ENCODE assay signal across 9 cellular contexts in the genomic region with DNA sequence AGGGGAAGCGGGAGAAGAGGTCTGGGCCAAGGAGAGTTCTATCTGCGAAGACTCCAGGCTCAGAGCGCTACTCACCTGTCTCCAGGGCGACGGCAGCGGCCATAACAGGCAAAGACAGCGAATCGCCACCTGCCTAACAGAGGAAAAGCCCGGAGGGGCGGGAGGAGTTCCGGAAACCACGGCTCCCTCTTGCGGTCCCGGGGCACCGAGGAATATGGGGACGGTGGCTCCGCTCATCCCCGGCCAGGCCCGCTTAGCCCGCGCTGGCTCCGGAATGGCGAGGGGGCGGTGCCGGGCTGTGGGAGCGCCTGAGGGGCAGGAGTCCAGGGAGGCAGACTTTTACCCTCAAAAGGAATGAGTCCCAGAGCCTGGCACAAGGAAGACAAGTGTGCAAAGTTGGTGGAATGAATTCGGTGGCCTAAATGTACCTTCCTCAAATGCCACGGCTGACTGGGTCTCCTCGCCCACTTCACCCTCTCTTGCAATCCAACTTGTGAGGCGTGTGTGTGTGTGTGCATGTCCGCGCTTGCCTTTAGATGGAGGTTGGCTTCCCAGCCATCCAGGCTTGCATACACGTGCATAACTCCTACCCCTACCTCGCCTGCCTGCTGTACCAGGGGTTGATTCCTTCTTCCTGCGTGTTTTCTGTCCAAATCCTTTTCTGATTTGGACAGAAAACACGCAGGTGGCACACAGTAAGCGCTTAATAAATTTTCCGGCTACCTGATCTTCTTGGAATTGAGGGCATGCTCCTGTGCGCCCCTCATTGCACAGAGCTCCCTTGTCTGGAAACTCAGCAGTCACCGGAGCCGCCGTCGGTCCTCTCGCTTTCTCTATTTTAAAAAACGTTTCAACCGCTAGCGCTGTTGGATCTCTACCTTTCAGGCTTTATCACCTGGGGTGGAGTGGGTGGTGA. TPM values are rescaled to one million over a fixed set of nuclear protein-coding genes. Genes with fewer than 3 reads are reported as not detected.
DNase-seq lines count a peak whose midpoint lies in the region; ATAC-seq and TF ChIP-seq lines count a peak whose summit lies in the region.
"Had no signal": no experiment of that assay in that cellular context is flagged by ENCODE, and none has a peak within 500 bp of the region (broad histone marks: within the 10 kb centered on the region; RNA-seq: fewer than 3 reads in every experiment).

No MANE protein-coding gene starts in this region.

- peaks cover 17% of the 10 kb centered on the region for H3F3A ChIP-seq in DOHH2 (ENCODE audit: control insufficient read depth, insufficient read depth)

- H3K27me3 Mint-ChIP-seq in dendritic cell treated with granulocyte-macrophage colony-stimulating factor and Interleukin-4, amounts not matched to agents 40 ng/mL and 50 ng/mL, for 4 days = peaks cover 48% of the 10 kb centered on the region
- peaks cover 0 to 17% (median 0%) of the 10 kb centered on the region in 5 donors for H3K27me3 Mint-ChIP-seq in naive thymus-derived CD8-positive, alpha-beta T cell

- H4K20me1 ChIP-seq in DOHH2 (ENCODE audit: control insufficient read depth, insufficient read depth, low read depth, low read length) = peaks cover under 1% of the 10 kb centered on the region; the same call in 1 of the 2 replicates

- no peak for ATAC-seq in naive thymus-derived CD8-positive, alpha-beta T cell

- H3K27ac Mint-ChIP-seq in dendritic cell treated with granulocyte-macrophage colony-stimulating factor and Interleukin-4, amounts not matched to agents 40 ng/mL and 50 ng/mL, for 4 days = peak overlapping the region; percentile 25
- H3K27ac Mint-ChIP-seq in naive thymus-derived CD8-positive, alpha-beta T cell = peak overlapping the region in 5 of 10 donors; percentile 14 to 92 (median 66)

- TF ChIP-seq CTCF in DOHH2 (IDR thresholded peaks at IDR 0.05; ENCODE audit: low read depth, low read length, poor library complexity, severe bottlenecking) = no peak

- no peak overlapping the region for H3K27ac ChIP-seq in DOHH2 (ENCODE audit: low read depth, low read length)

- peak overlapping the region; percentile 99 for H3K4me2 ChIP-seq in DOHH2 (ENCODE audit: low read length)

- peaks cover 41% of the 10 kb centered on the region for H3K36me3 Mint-ChIP-seq in dendritic cell treated with granulocyte-macrophage colony-stimulating factor and Interleukin-4, amounts not matched to agents 40 ng/mL and 50 ng/mL, for 4 days (ENCODE audit: low read depth)
- H3K36me3 Mint-ChIP-seq in naive thymus-derived CD8-positive, alpha-beta T cell = peaks cover 0 to 2% (median under 1%) of the 10 kb centered on the region in 3 donors

- H3K36me3 ChIP-seq in DOHH2 (ENCODE audit: control insufficient read depth, low read length) = peaks cover 7% of the 10 kb centered on the region

- no peaks in the 10 kb centered on the region for H3K9me2 ChIP-seq in DOHH2 (replicated peaks; ENCODE audit: control insufficient read depth, low read length)

- H3K27me3 ChIP-seq in DOHH2 (ENCODE audit: control insufficient read depth, low read length) = peaks cover 5% of the 10 kb centered on the region; the same call in 1 of the 2 replicates

- peak overlapping the region; percentile 79 for H3K4me3 ChIP-seq in DOHH2 (ENCODE audit: low read length)

- peaks cover 64% of the 10 kb centered on the region for H3K4me1 Mint-ChIP-seq in dendritic cell treated with granulocyte-macrophage colony-stimulating factor and Interleukin-4, amounts not matched to agents 40 ng/mL and 50 ng/mL, for 4 days (ENCODE audit: low read depth)
- H3K4me1 Mint-ChIP-seq in naive thymus-derived CD8-positive, alpha-beta T cell = peaks cover 25 to 71% (median 64%) of the 10 kb centered on the region in 4 donors

- H3K4me1 ChIP-seq in DOHH2 (ENCODE audit: control insufficient read depth, low read length) = peaks cover 60% of the 10 kb centered on the region

- peaks cover 27% of the 10 kb centered on the region for H3K79me2 ChIP-seq in DOHH2 (ENCODE audit: control insufficient read depth, low read length)

- peak overlapping the region; percentile 59 for H3K4me3 Mint-ChIP-seq in dendritic cell treated with granulocyte-macrophage colony-stimulating factor and Interleukin-4, amounts not matched to agents 40 ng/mL and 50 ng/mL, for 4 days
- peak overlapping the region in 9 of 10 donors; percentile 37 to 97 (median 79) for H3K4me3 Mint-ChIP-seq in naive thymus-derived CD8-positive, alpha-beta T cell

- intact Hi-C loops in dendritic cell treated with granulocyte-macrophage colony-stimulating factor and Interleukin-4, amounts not matched to agents 40 ng/mL and 50 ng/mL, for 4 days (cut with micrococcal nuclease) = no loop called here

- no peaks in the 10 kb centered on the region for H3K9me3 Mint-ChIP-seq in dendritic cell treated with granulocyte-macrophage colony-stimulating factor and Interleukin-4, amounts not matched to agents 40 ng/mL and 50 ng/mL, for 4 days
- H3K9me3 Mint-ChIP-seq in naive thymus-derived CD8-positive, alpha-beta T cell = no peaks in the 10 kb centered on the region

- no peaks in the 10 kb centered on the region for H3K9me3 ChIP-seq in DOHH2 (ENCODE audit: control insufficient read depth, insufficient read depth, low read length)

- POLR2A ChIA-PET in naive thymus-derived CD8-positive, alpha-beta T cell (lab: Charles Lee) = no interaction called here

- peak; percentile 58 for DNase-seq in NCI-H2171 treated with DMSO at 0.1 percent for 48 hours (lab: John Stamatoyannopoulos, UW)
- DNase-seq in naive thymus-derived CD8-positive, alpha-beta T cell = no peak
- DNase-seq in GM03348 (ENCODE audit: low spot score) = no peak
- no peak for DNase-seq in EL
- DNase-seq in H4 (ENCODE audit: low spot score) = no peak
- DNase-seq in HuH-7 (ENCODE audit: low spot score) = no peak
- DNase-seq: RPMI8226 had no signal

RNA-seq across cellular contexts. Expression of a gene that starts 3.5 kb away (rescaled TPM):
- 1 to 10 TPM; 3.4 to 4.2 TPM for total RNA-seq in naive thymus-derived CD8-positive, alpha-beta T cell
- 1 to 10 TPM; 2.2 to 6.4 (median 5.8) TPM for polyA plus RNA-seq in naive thymus-derived CD8-positive, alpha-beta T cell
- total RNA-seq in H4 (2014; rRNA removed; shearing (Covaris generic)) = 0.29 TPM in 1 of 2 replicates, not detected in the other

RNA-seq across cellular contexts. Expression of a gene that starts 3.7 kb away (rescaled TPM):
- 10 to 100 TPM; 23.1 to 27.3 TPM for total RNA-seq in naive thymus-derived CD8-positive, alpha-beta T cell
- 10 to 100 TPM; 25.2 to 30.7 (median 28.6) TPM for polyA plus RNA-seq in naive thymus-derived CD8-positive, alpha-beta T cell
- total RNA-seq in H4 (2014; rRNA removed; shearing (Covaris generic)) = 16.3 and 19.2 TPM in 2 replicates

RNA-seq across cellular contexts. Expression of a gene that starts 14.2 kb away (rescaled TPM):
- total RNA-seq in naive thymus-derived CD8-positive, alpha-beta T cell = 10 to 100 TPM; 17.2 to 20.9 TPM
- 10 to 100 TPM; 48.7 to 73.5 (median 60.3) TPM for polyA plus RNA-seq in naive thymus-derived CD8-positive, alpha-beta T cell
- total RNA-seq in H4 (2014; rRNA removed; shearing (Covaris generic)) = 192 and 303 TPM in 2 replicates

RNA-seq across cellular contexts. Expression of a gene that starts 14.6 kb away (rescaled TPM):
- 10 to 100 TPM; 17.5 to 24.8 TPM for total RNA-seq in naive thymus-derived CD8-positive, alpha-beta T cell
- 1 to 10 TPM; 1.2 to 2.3 (median 2.2) TPM for polyA plus RNA-seq in naive thymus-derived CD8-positive, alpha-beta T cell
- 6.6 and 6.7 TPM in 2 replicates for total RNA-seq in H4 (2014; rRNA removed; shearing (Covaris generic))

RNA-seq across cellular contexts. Expression of a gene that starts 58.1 kb away (rescaled TPM):
- total RNA-seq in naive thymus-derived CD8-positive, alpha-beta T cell = not detected
- under 1 TPM in 1 of 3 donors, not detected in 2; 0.43 TPM for polyA plus RNA-seq in naive thymus-derived CD8-positive, alpha-beta T cell
- not detected in 2 replicates for total RNA-seq in H4 (2014; rRNA removed; shearing (Covaris generic))
